ENCODE assay signal across 1 cellular context in genomic region chr2:8685697-8686358, GRCh38.
A peak's percentile ranks its signal among the peaks of the same experiment; 100 is the strongest.
TF ChIP-seq lines count a peak whose summit lies in the region.

No MANE protein-coding gene starts in this region.

TF ChIP-seq in GM12878, 131 proteins besides CTCF, POLR2A, EP300 and RAD21 (continued from another document):
- TF ChIP-seq REST (IDR thresholded peaks at IDR 0.05; ENCODE audit: low read depth, low read length) (no peak), MEF2B (IDR thresholded peaks at IDR 0.05; ENCODE audit: partially characterized antibody, poor library complexity, severe bottlenecking) (peak; percentile 58), BCLAF1 (IDR thresholded peaks at IDR 0.05) (0 out of 2 replicates have a peak, but pooled peaks have one; percentile 21), LARP7 (IDR thresholded peaks at IDR 0.05) (peak; percentile 98), RCOR1 (conservative IDR thresholded peaks at IDR 0.05; ENCODE audit: low read depth, low read length) (0 out of 2 replicates have a peak, but pooled peaks have one; percentile 53), IKZF1 (conservative IDR thresholded peaks at IDR 0.05) (peak; percentile 89), SMARCA5 (IDR thresholded peaks at IDR 0.05) (peak; percentile 95), RB1 (IDR thresholded peaks at IDR 0.05; ENCODE audit: borderline replicate concordance) (peak; percentile 85), ZSCAN29 (IDR thresholded peaks at IDR 0.05) (peak; percentile 82; the same call in 1 of the 2 replicates), TCF12 (IDR thresholded peaks at IDR 0.05; ENCODE audit: low read depth, low read length) (peak; percentile 70; the same call in 1 of the 2 replicates), DPF2 (IDR thresholded peaks at IDR 0.05) (peak; percentile 94), ZNF217 (IDR thresholded peaks at IDR 0.05) (peak; percentile 80; the same call in 1 of the 2 replicates), NR2F1 (conservative IDR thresholded peaks at IDR 0.05) (peak; percentile 87), NFYA (IDR thresholded peaks at IDR 0.05; ENCODE audit: borderline replicate concordance, low read depth, low read length) (no peak), ZNF24 (IDR thresholded peaks at IDR 0.05) (peak; percentile 71), FOS (IDR thresholded peaks at IDR 0.05; ENCODE audit: borderline replicate concordance, extremely low read depth, insufficient read length) (no peak), IKZF2 (IDR thresholded peaks at IDR 0.05) (0 out of 4 replicates have a peak, but pooled peaks have one; percentile 37 to 52), IRF3 (IDR thresholded peaks at IDR 0.05) (no peak), STAT1 (conservative IDR thresholded peaks at IDR 0.05) (peak; percentile 74; the same call in 1 of the 2 replicates), MEF2A (IDR thresholded peaks at IDR 0.05; ENCODE audit: insufficient read depth, low read depth, low read length) (no peak), ETV6 (conservative IDR thresholded peaks at IDR 0.05 in 1 of 2, IDR thresholded peaks at IDR 0.05 in 1 of 2; ENCODE audit: borderline replicate concordance in 1 of 2, low read depth in 1 of 2) (0 out of 4 replicates have a peak, but pooled peaks of 1 of the 2 experiments have one; percentile 35), HDGF (IDR thresholded peaks at IDR 0.05) (peak; percentile 32; the same call in 1 of the 2 replicates), SMC3 (IDR thresholded peaks at IDR 0.05; ENCODE audit: borderline replicate concordance, low read length) (peak; percentile 82), ASH2L (IDR thresholded peaks at IDR 0.05; ENCODE audit: borderline replicate concordance, low read depth) (no peak), BHLHE40 (IDR thresholded peaks at IDR 0.05; ENCODE audit: borderline replicate concordance in 1 of 2, low read depth in 2 of 2, low read length in 1 of 2) (peak in 1 of 2 experiments; percentile 57; a peak in 1 of 4 replicates), MTA2 (IDR thresholded peaks at IDR 0.05; ENCODE audit: low read depth) (peak; percentile 15; the same call in 1 of the 2 replicates), RBBP5 (conservative IDR thresholded peaks at IDR 0.05) (no peak), RAD51 (IDR thresholded peaks at IDR 0.05) (no peak), CHD1 (IDR thresholded peaks at IDR 0.05; ENCODE audit: low read depth, low read length) (0 out of 2 replicates have a peak, but pooled peaks have one; percentile 30), ZNF592 (IDR thresholded peaks at IDR 0.05) (peak; percentile 81; the same call in 1 of the 2 replicates), BACH1 (IDR thresholded peaks at IDR 0.05; ENCODE audit: borderline replicate concordance) (peak; percentile 22; the same call in 1 of the 2 replicates), ZNF687 (IDR thresholded peaks at IDR 0.05) (peak; percentile 70), EGR1 (IDR thresholded peaks at IDR 0.05; ENCODE audit: borderline replicate concordance in 1 of 2, low read depth in 2 of 2, low read length in 2 of 2) (0 out of 3 replicates have a peak, but pooled peaks of 1 of the 2 experiments have one; percentile 9), NFXL1 (IDR thresholded peaks at IDR 0.05; ENCODE audit: borderline replicate concordance) (peak; percentile 55; the same call in 1 of the 2 replicates), RELA (IDR thresholded peaks at IDR 0.05; ENCODE audit: borderline replicate concordance, partially characterized antibody) (peak; percentile 21), TCF3 (IDR thresholded peaks at IDR 0.05; ENCODE audit: borderline replicate concordance, insufficient read depth, low read depth, low read length) (no peak)
- TF ChIP-seq, protein P1, sequence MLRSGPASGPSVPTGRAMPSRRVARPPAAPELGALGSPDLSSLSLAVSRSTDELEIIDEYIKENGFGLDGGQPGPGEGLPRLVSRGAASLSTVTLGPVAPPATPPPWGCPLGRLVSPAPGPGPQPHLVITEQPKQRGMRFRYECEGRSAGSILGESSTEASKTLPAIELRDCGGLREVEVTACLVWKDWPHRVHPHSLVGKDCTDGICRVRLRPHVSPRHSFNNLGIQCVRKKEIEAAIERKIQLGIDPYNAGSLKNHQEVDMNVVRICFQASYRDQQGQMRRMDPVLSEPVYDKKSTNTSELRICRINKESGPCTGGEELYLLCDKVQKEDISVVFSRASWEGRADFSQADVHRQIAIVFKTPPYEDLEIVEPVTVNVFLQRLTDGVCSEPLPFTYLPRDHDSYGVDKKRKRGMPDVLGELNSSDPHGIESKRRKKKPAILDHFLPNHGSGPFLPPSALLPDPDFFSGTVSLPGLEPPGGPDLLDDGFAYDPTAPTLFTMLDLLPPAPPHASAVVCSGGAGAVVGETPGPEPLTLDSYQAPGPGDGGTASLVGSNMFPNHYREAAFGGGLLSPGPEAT (IDR thresholded peaks at IDR 0.05; ENCODE audit: low read depth) = peak; percentile 35; the same call in 1 of the 2 replicates
